29 cellular contexts compared by ENCODE assay signal in genomic region chr1:233061265-233061664, GRCh38.
A peak's percentile ranks its signal among the peaks of the same experiment; 100 is the strongest.
DNase-seq lines count a peak whose midpoint lies in the region; ATAC-seq lines count a peak whose summit lies in the region.
"Had no signal": no experiment of that assay in that cellular context is flagged by ENCODE, and none has a peak within 500 bp of the region (broad histone marks: within the 10 kb centered on the region; RNA-seq: fewer than 3 reads in every experiment).

No MANE protein-coding gene starts in this region.

- H3K9me3 Mint-ChIP-seq in naive thymus-derived CD8-positive, alpha-beta T cell: no peaks in the 10 kb centered on the region

- H3K27me3 Mint-ChIP-seq in naive thymus-derived CD8-positive, alpha-beta T cell: no peaks in the 10 kb centered on the region
- H3K27me3 Mint-ChIP-seq: activated naive CD8-positive, alpha-beta T cell; CD4-positive, alpha-beta memory T cell had no signal

- POLR2A ChIA-PET in naive thymus-derived CD8-positive, alpha-beta T cell (lab: Charles Lee): no interaction called here

- peaks cover 0 to 2% (median 0%) of the 10 kb centered on the region in 4 donors for H3K4me1 Mint-ChIP-seq in naive thymus-derived CD8-positive, alpha-beta T cell

- no peak overlapping the region for H3K4me3 Mint-ChIP-seq in naive thymus-derived CD8-positive, alpha-beta T cell
- H3K4me3 Mint-ChIP-seq: activated naive CD8-positive, alpha-beta T cell; CD4-positive, alpha-beta memory T cell had no signal

- H3K27ac Mint-ChIP-seq in naive thymus-derived CD8-positive, alpha-beta T cell: no peak overlapping the region
- H3K27ac Mint-ChIP-seq: activated naive CD8-positive, alpha-beta T cell; CD4-positive, alpha-beta memory T cell had no signal

- peaks cover 0 to 38% (median 35%) of the 10 kb centered on the region in 3 donors for H3K36me3 Mint-ChIP-seq in naive thymus-derived CD8-positive, alpha-beta T cell

- ATAC-seq in GM18498 (IDR thresholded peaks at IDR 0.05; ENCODE audit: unreplicated experiment): peak; percentile 74
- no peak for ATAC-seq in HG02970 (IDR thresholded peaks at IDR 0.05; ENCODE audit: low FRiP score, unreplicated experiment)
- ATAC-seq in naive thymus-derived CD8-positive, alpha-beta T cell: no peak
- ATAC-seq: A549; left cardiac atrium; stimulated activated naive CD8-positive, alpha-beta T cell treated with anti-CD3 and anti-CD28 coated beads, Interleukin-15, Interleukin-2, amounts not matched to agents 100 U/mL and 50 U/mL, for 24 hours had no signal

- DNase-seq in NCI-H146 (lab: John Stamatoyannopoulos, UW) (peak; percentile 4), NCI-H146 treated with DMSO at 0.1 percent for 48 hours (lab: John Stamatoyannopoulos, UW; ENCODE audit: unreplicated experiment) (no peak), NCI-H774 (lab: John Stamatoyannopoulos, UW) (peak; percentile 38), left kidney (ENCODE audit: low read depth, low spot score) (peak; percentile 6), Kasumi-1 (lab: John Stamatoyannopoulos, UW) (no peak)
- DNase-seq in naive thymus-derived CD8-positive, alpha-beta T cell: no peak
- DNase-seq: activated CD4-positive, alpha-beta T cell treated with anti-CD3 and anti-CD28 coated beads for 48 hours; activated effector memory CD4-positive, alpha-beta T cell treated with Interleukin-2 at 50 U/mL for 16 hours; activated T-cell treated with anti-CD3 and anti-CD28 coated beads, Interleukin-2, amount 50 U/mL, for 1 hour; AML-193; anterior cingulate cortex; CD4-positive, alpha-beta memory T cell; colonic mucosa; effector CD8-positive, alpha-beta T cell; EL; KBM-7; left cardiac atrium; NCI-H1694; NCI-H526 treated with DMSO at 0.1 percent for 48 hours; ovary; RPMI8226; small intestine; stimulated activated naive CD8-positive, alpha-beta T cell treated with anti-CD3 and anti-CD28 coated beads, Interleukin-15, Interleukin-2, amounts not matched to agents 100 U/mL and 50 U/mL, for 24 hours; T1000; WERI-Rb-1 had no signal

Comparison
In these comparisons a context has a peak if more than half of its experiments do, and no peak if none do; other contexts are left out.
1. DNase-seq: peak in NCI-H146 (single experiment), NCI-H774 (single experiment) and left kidney (single experiment); none in NCI-H146 treated with DMSO at 0.1 percent for 48 hours (single experiment), Kasumi-1 (0 of 2) and naive thymus-derived CD8-positive, alpha-beta T cell (0 of 10).